Comparison of ENCODE assay signal across 1 cellular context in the genomic region with DNA sequence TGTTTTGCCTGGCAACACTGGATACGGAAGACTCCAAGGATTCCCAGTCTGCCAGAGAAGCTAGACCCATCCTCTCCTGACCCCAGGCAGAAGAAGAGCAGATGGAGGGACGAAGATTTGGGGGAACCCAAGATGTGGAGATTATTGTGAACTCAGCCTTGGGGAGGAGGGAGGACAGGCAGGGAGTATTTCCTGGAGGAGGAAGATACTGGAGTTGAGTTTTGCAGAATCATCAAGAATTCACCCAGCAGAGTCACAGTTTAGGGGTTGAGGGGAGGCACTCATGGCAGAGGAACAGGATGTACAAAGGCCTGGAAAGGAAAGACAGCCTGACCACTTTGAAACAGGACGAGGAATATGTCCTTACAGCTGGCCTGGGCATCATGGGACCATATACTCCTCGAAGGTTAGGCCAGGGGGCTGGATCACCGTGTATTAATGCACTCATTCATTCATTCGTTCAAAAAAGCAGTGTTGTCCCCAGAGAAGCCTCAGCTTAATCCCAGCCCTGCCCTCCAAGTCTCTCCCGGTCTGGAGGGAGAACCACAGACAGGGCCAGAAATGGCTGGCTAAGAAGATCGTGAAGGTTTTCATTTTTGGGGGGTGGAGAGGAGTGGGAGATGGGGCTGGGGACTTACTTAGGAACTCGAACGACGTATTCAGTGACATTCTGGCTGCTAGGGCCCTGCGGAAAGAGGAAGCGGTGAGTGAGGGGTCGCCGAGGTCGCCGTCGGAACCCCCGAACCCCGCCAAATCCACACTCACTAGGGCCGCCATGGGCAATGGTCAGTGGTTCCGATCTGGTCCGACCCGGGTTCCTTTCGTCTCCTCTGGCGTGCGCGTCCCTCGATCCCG.
A peak's percentile ranks its signal among the peaks of the same experiment; 100 is the strongest.
TF ChIP-seq lines count a peak whose summit lies in the region.

No MANE protein-coding gene starts in this region.

TF ChIP-seq in HEK293, 187 proteins besides CTCF, POLR2A, EP300 and RAD21 (continued from another document):
- TF ChIP-seq, protein P1, sequence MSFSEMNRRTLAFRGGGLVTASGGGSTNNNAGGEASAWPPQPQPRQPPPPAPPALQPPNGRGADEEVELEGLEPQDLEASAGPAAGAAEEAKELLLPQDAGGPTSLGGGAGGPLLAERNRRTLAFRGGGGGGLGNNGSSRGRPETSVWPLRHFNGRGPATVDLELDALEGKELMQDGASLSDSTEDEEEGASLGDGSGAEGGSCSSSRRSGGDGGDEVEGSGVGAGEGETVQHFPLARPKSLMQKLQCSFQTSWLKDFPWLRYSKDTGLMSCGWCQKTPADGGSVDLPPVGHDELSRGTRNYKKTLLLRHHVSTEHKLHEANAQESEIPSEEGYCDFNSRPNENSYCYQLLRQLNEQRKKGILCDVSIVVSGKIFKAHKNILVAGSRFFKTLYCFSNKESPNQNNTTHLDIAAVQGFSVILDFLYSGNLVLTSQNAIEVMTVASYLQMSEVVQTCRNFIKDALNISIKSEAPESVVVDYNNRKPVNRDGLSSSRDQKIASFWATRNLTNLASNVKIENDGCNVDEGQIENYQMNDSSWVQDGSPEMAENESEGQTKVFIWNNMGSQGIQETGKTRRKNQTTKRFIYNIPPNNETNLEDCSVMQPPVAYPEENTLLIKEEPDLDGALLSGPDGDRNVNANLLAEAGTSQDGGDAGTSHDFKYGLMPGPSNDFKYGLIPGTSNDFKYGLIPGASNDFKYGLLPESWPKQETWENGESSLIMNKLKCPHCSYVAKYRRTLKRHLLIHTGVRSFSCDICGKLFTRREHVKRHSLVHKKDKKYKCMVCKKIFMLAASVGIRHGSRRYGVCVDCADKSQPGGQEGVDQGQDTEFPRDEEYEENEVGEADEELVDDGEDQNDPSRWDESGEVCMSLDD (tag by site-specific recombination; IDR thresholded peaks at IDR 0.05) = peak; percentile 90
- TF ChIP-seq ZNF501 (tag by site-specific recombination; IDR thresholded peaks at IDR 0.05) (0 out of 2 replicates have a peak, but pooled peaks have one; percentile 22), ZNF560 (tag by site-specific recombination; IDR thresholded peaks at IDR 0.05; ENCODE audit: borderline replicate concordance) (no peak), ZNF48 (tag by site-specific recombination; IDR thresholded peaks at IDR 0.05) (no peak)
- TF ChIP-seq, protein P2, sequence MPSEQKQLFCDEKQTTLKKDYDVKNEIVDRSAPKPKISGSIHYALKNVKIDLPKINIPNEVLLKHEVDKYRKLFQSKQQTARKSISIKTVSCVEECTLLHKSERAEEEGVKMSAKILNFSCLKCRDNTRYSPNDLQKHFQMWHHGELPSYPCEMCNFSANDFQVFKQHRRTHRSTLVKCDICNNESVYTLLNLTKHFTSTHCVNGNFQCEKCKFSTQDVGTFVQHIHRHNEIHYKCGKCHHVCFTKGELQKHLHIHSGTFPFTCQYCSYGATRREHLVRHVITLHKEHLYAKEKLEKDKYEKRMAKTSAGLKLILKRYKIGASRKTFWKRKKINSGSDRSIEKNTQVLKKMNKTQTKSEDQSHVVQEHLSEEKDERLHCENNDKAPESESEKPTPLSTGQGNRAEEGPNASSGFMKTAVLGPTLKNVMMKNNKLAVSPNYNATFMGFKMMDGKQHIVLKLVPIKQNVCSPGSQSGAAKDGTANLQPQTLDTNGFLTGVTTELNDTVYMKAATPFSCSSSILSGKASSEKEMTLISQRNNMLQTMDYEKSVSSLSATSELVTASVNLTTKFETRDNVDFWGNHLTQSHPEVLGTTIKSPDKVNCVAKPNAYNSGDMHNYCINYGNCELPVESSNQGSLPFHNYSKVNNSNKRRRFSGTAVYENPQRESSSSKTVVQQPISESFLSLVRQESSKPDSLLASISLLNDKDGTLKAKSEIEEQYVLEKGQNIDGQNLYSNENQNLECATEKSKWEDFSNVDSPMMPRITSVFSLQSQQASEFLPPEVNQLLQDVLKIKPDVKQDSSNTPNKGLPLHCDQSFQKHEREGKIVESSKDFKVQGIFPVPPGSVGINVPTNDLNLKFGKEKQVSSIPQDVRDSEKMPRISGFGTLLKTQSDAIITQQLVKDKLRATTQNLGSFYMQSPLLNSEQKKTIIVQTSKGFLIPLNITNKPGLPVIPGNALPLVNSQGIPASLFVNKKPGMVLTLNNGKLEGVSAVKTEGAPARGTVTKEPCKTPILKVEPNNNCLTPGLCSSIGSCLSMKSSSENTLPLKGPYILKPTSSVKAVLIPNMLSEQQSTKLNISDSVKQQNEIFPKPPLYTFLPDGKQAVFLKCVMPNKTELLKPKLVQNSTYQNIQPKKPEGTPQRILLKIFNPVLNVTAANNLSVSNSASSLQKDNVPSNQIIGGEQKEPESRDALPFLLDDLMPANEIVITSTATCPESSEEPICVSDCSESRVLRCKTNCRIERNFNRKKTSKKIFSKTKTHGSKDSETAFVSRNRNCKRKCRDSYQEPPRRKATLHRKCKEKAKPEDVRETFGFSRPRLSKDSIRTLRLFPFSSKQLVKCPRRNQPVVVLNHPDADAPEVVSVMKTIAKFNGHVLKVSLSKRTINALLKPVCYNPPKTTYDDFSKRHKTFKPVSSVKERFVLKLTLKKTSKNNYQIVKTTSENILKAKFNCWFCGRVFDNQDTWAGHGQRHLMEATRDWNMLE (tag by site-specific recombination; conservative IDR thresholded peaks at IDR 0.05; ENCODE audit: low read depth) = no peak
- TF ChIP-seq, protein P3, sequence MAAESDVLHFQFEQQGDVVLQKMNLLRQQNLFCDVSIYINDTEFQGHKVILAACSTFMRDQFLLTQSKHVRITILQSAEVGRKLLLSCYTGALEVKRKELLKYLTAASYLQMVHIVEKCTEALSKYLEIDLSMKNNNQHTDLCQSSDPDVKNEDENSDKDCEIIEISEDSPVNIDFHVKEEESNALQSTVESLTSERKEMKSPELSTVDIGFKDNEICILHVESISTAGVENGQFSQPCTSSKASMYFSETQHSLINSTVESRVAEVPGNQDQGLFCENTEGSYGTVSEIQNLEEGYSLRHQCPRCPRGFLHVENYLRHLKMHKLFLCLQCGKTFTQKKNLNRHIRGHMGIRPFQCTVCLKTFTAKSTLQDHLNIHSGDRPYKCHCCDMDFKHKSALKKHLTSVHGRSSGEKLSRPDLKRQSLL (tag by site-specific recombination; IDR thresholded peaks at IDR 0.05) = no peak
